Comparison of ENCODE assay signal across 12 cellular contexts in genomic region chr13:114106991-114107685, GRCh38. TPM values are rescaled to one million over a fixed set of nuclear protein-coding genes. Genes with fewer than 3 reads are reported as not detected.
DNase-seq lines count a peak whose midpoint lies in the region; ATAC-seq and TF ChIP-seq lines count a peak whose summit lies in the region.
"Had no signal": no experiment of that assay in that cellular context is flagged by ENCODE, and none has a peak within 500 bp of the region (broad histone marks: within the 10 kb centered on the region; RNA-seq: fewer than 3 reads in every experiment).

No MANE protein-coding gene starts in this region.

- H3K4me3 ChIP-seq in cardiac muscle cell = no peak overlapping the region
- no peak overlapping the region for H3K4me3 ChIP-seq in prostate gland
- H3K4me3 ChIP-seq: thoracic aorta had no signal

- H3K27me3 Mint-ChIP-seq in CD4-positive, alpha-beta T cell = no peaks in the 10 kb centered on the region
- no peaks in the 10 kb centered on the region for H3K27me3 Mint-ChIP-seq in T-cell
- H3K27me3 Mint-ChIP-seq in osteocyte (ENCODE audit: unreplicated experiment) = no peaks in the 10 kb centered on the region

- peak overlapping the region; percentile 58 for H3K4me3 Mint-ChIP-seq in CD4-positive, alpha-beta T cell
- H3K4me3 Mint-ChIP-seq in T-cell (peak overlapping the region in 1 of 3 donors; percentile 90), osteocyte (ENCODE audit: unreplicated experiment) (no peak overlapping the region)

- no peak for TF ChIP-seq CTCF in CD4-positive, alpha-beta T cell (IDR thresholded peaks at IDR 0.05)
- TF ChIP-seq CTCF in cardiac muscle cell (IDR thresholded peaks at IDR 0.05; ENCODE audit: low read depth, low read length) = no peak
- TF ChIP-seq CTCF in osteocyte (IDR thresholded peaks at IDR 0.05) = no peak
- TF ChIP-seq CTCF in prostate gland (IDR thresholded peaks at IDR 0.05) = no peak

- CTCF ChIA-PET in CD4-positive, alpha-beta T cell (lab: Charles Lee) = no interaction called here
- CTCF ChIA-PET in T-cell (lab: Charles Lee) = no interaction called here

- peak overlapping the region; percentile 98 for H3K27ac Mint-ChIP-seq in CD4-positive, alpha-beta T cell
- H3K27ac Mint-ChIP-seq in T-cell (peak overlapping the region; percentile 52 to 75), osteocyte (ENCODE audit: unreplicated experiment) (peak overlapping the region; percentile 80)

- WGBS in prostate gland = 87% methylated on average over 26 of the region's 27 CpGs

- H3K27me3 ChIP-seq in CD4-positive, alpha-beta T cell (ENCODE audit: control insufficient read depth, insufficient read depth, low read length) = no peaks in the 10 kb centered on the region
- H3K27me3 ChIP-seq in cardiac muscle cell = no peaks in the 10 kb centered on the region
- no peaks in the 10 kb centered on the region for H3K27me3 ChIP-seq in prostate gland (replicated peaks; ENCODE audit: insufficient read depth)

- intact Hi-C loops in CD4-positive, alpha-beta T cell (cut with DNase I, micrococcal nuclease) = no loop called here
- intact Hi-C loops in prostate gland (cut with DNase I) = no loop called here

- no peaks in the 10 kb centered on the region for H3K9me3 Mint-ChIP-seq in CD4-positive, alpha-beta T cell
- H3K9me3 Mint-ChIP-seq in T-cell (no peaks in the 10 kb centered on the region), osteocyte (ENCODE audit: unreplicated experiment) (no peaks in the 10 kb centered on the region)

- no peaks in the 10 kb centered on the region for H3K9me3 ChIP-seq in CD4-positive, alpha-beta T cell (ENCODE audit: control insufficient read depth, low read length)
- H3K9me3 ChIP-seq in cardiac muscle cell (ENCODE audit: low read depth) (no peaks in the 10 kb centered on the region), prostate gland (no peaks in the 10 kb centered on the region)
- H3K9me3 ChIP-seq: thoracic aorta had no signal

- H3K27ac ChIP-seq in CD4-positive, alpha-beta T cell (ENCODE audit: low read depth, low read length) = peak overlapping the region; percentile 58
- H3K27ac ChIP-seq in cardiac muscle cell = peak overlapping the region; percentile 75
- H3K27ac ChIP-seq in prostate gland = no peak overlapping the region
- H3K27ac ChIP-seq: parathyroid adenoma, thoracic aorta had no signal

- peaks cover 72% of the 10 kb centered on the region for H3K4me1 Mint-ChIP-seq in CD4-positive, alpha-beta T cell (ENCODE audit: low read depth)
- peaks cover 73 to 79% (median 76%) of the 10 kb centered on the region in 3 donors for H3K4me1 Mint-ChIP-seq in T-cell
- H3K4me1 Mint-ChIP-seq in osteocyte (ENCODE audit: unreplicated experiment) = peaks cover 66% of the 10 kb centered on the region

- POLR2A ChIA-PET in CD4-positive, alpha-beta T cell (lab: Charles Lee) = no interaction called here
- POLR2A ChIA-PET in T-cell (lab: Charles Lee) = interaction anchor here in 1 of 2 donors (0.7 kb wide), 1 partner anchor 129 kb away, joined by 3 read pairs; no protein-coding TSS in a partner anchor

- no peak for ATAC-seq in CD4-positive, alpha-beta T cell (ENCODE audit: poor library complexity)
- ATAC-seq in T-cell (replicated peaks in 1 of 4) (no peak), HG02623 (IDR thresholded peaks at IDR 0.05; ENCODE audit: unreplicated experiment) (no peak), HG02970 (IDR thresholded peaks at IDR 0.05; ENCODE audit: low FRiP score, unreplicated experiment) (no peak)

- DNase-seq in CD4-positive, alpha-beta T cell = peak in 2 of 10 experiments; percentile 6 to 31
- DNase-seq in T-cell (peak in 1 of 34 experiments; percentile 2), cardiac muscle cell (ENCODE audit: low read depth in 1 of 2, low spot score in 1 of 2) (no peak), osteocyte (ENCODE audit: extremely low spot score, unreplicated experiment) (no peak), MV-4-11 (lab: John Stamatoyannopoulos, UW) (no peak), prostate gland (ENCODE audit: low spot score) (no peak)
- DNase-seq: activated CD4-positive, alpha-beta T cell treated with anti-CD3 and anti-CD28 coated beads, Interleukin-2, amount 50 U/mL, for 4 hours; NCI-H510A had no signal

- TF ChIP-seq POLR2A in prostate gland (IDR thresholded peaks at IDR 0.05) = no peak

- H3K4me1 ChIP-seq in cardiac muscle cell (ENCODE audit: low read depth) (peaks cover 25% of the 10 kb centered on the region), prostate gland (replicated peaks) (no peaks in the 10 kb centered on the region)
- H3K4me1 ChIP-seq: parathyroid adenoma had no signal

- H3K36me3 ChIP-seq in cardiac muscle cell = no peaks in the 10 kb centered on the region
- H3K36me3 ChIP-seq in prostate gland = no peaks in the 10 kb centered on the region
- H3K36me3 ChIP-seq: thoracic aorta had no signal

- H3K36me3 Mint-ChIP-seq in CD4-positive, alpha-beta T cell (ENCODE audit: low read depth) = peaks cover 69% of the 10 kb centered on the region
- peaks cover 21% of the 10 kb centered on the region for H3K36me3 Mint-ChIP-seq in T-cell
- H3K36me3 Mint-ChIP-seq in osteocyte (ENCODE audit: unreplicated experiment) = no peaks in the 10 kb centered on the region

RNA-seq across cellular contexts. Expression of gene RASA3, which starts 25.3 kb away (rescaled TPM):
- total RNA-seq in CD4-positive, alpha-beta T cell = 100 to 1,000 TPM; 181 to 184 TPM
- total RNA-seq in T-cell (100 to 1,000 TPM; 223 to 267 (median 238) TPM), cardiac muscle cell (18.1 and 26.0 TPM in 2 replicates), osteocyte (44.8 and 45.5 TPM in 2 replicates), prostate gland (10 to 100 TPM in 1 of 2 donors, 1 to 10 TPM in 1; 8.6 to 12.5 TPM)
- polyA plus RNA-seq in cardiac muscle cell = 14.0 and 21.4 TPM in 2 replicates

Comparison
In these comparisons a context has a peak if more than half of its experiments do, and no peak if none do; other contexts are left out.
1. H3K27ac ChIP-seq: peak in CD4-positive, alpha-beta T cell (single experiment) and cardiac muscle cell (single experiment); none in prostate gland (0 of 2).
2. Peak in every context shown above with its lines, with median percentiles within 50 percentile points of each other: H3K27ac Mint-ChIP-seq.